2 cellular contexts compared by ENCODE assay signal in the genomic region with DNA sequence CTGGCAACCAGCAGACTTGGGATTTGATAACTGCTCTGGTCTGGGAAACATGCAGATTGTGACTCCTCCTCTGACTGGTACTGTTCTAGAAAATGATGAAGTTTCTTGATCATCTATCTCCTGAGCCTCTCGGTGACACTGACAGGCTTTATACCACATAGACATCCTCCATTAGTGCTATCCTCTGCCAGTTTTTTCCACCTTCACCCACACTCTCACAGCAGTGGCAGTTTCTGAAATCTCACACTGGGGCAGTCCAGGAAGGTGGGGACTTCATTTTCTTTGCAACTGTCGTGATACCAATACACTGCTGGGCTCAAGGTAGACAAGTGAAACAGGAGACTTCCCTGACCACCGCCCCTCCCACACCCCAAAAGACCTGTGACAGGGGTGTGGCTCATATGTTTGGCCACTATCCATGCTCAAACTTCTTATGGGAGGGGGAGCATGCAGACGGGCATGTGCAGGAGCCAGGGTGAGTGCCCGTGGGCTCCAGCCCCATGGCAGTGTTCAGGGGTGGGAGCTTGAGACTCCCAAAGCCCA.
TF ChIP-seq lines count a peak whose summit lies in the region.

No MANE protein-coding gene starts in this region.

TF ChIP-seq in SK-N-SH, 30 proteins besides CTCF, POLR2A, EP300 and RAD21:
- TF ChIP-seq ELF1 (IDR thresholded peaks at IDR 0.05) (no peak), EZH2phosphoT487 (IDR thresholded peaks at IDR 0.05; ENCODE audit: borderline replicate concordance, low read depth) (no peak), NFIC (IDR thresholded peaks at IDR 0.05; ENCODE audit: borderline replicate concordance) (no peak), MXI1 (IDR thresholded peaks at IDR 0.05; ENCODE audit: low read depth, low read length) (no peak), GABPA (IDR thresholded peaks at IDR 0.05; ENCODE audit: low read depth) (no peak), TCF12 (IDR thresholded peaks at IDR 0.05) (no peak), SMC3 (IDR thresholded peaks at IDR 0.05; ENCODE audit: low read depth, low read length) (no peak), RFX5 (IDR thresholded peaks at IDR 0.05; ENCODE audit: low read length) (no peak), CHD2 (IDR thresholded peaks at IDR 0.05; ENCODE audit: low read length, partially characterized antibody) (no peak), SIN3A (IDR thresholded peaks at IDR 0.05; ENCODE audit: borderline replicate concordance, low read depth, low read length) (no peak), POLR2AphosphoS5 (IDR thresholded peaks at IDR 0.05; ENCODE audit: low read depth, low read length) (no peak), GATA2 (CRISPR knock-in tag; IDR thresholded peaks at IDR 0.05) (no peak), IRF3 (IDR thresholded peaks at IDR 0.05; ENCODE audit: low read depth, low read length) (no peak), NRF1 (IDR thresholded peaks at IDR 0.05; ENCODE audit: low read depth, low read length) (no peak), YY1 (IDR thresholded peaks at IDR 0.05; ENCODE audit: low read depth) (no peak), MEF2A (IDR thresholded peaks at IDR 0.05; ENCODE audit: borderline replicate concordance, low read depth) (no peak), JUND (IDR thresholded peaks at IDR 0.05) (no peak)
- TF ChIP-seq, protein P1, sequence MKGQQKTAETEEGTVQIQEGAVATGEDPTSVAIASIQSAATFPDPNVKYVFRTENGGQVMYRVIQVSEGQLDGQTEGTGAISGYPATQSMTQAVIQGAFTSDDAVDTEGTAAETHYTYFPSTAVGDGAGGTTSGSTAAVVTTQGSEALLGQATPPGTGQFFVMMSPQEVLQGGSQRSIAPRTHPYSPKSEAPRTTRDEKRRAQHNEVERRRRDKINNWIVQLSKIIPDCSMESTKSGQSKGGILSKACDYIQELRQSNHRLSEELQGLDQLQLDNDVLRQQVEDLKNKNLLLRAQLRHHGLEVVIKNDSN (IDR thresholded peaks at IDR 0.05; ENCODE audit: borderline replicate concordance, low read depth) = no peak
- TF ChIP-seq, protein P2, sequence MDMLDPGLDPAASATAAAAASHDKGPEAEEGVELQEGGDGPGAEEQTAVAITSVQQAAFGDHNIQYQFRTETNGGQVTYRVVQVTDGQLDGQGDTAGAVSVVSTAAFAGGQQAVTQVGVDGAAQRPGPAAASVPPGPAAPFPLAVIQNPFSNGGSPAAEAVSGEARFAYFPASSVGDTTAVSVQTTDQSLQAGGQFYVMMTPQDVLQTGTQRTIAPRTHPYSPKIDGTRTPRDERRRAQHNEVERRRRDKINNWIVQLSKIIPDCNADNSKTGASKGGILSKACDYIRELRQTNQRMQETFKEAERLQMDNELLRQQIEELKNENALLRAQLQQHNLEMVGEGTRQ (IDR thresholded peaks at IDR 0.05; ENCODE audit: borderline replicate concordance, low read depth, low read length) = no peak
- TF ChIP-seq, protein P3, sequence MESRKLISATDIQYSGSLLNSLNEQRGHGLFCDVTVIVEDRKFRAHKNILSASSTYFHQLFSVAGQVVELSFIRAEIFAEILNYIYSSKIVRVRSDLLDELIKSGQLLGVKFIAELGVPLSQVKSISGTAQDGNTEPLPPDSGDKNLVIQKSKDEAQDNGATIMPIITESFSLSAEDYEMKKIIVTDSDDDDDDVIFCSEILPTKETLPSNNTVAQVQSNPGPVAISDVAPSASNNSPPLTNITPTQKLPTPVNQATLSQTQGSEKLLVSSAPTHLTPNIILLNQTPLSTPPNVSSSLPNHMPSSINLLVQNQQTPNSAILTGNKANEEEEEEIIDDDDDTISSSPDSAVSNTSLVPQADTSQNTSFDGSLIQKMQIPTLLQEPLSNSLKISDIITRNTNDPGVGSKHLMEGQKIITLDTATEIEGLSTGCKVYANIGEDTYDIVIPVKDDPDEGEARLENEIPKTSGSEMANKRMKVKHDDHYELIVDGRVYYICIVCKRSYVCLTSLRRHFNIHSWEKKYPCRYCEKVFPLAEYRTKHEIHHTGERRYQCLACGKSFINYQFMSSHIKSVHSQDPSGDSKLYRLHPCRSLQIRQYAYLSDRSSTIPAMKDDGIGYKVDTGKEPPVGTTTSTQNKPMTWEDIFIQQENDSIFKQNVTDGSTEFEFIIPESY (IDR thresholded peaks at IDR 0.05; ENCODE audit: borderline replicate concordance, low read depth) = no peak
TF ChIP-seq in SK-N-SH: peak in this region for 0.

TF ChIP-seq in SK-N-SH treated with all-trans-retinoic acid at 6 μM for 48 hours, 23 proteins besides CTCF, POLR2A, EP300 and RAD21:
- TF ChIP-seq TCF4 (CRISPR knock-in tag; IDR thresholded peaks at IDR 0.05; ENCODE audit: borderline replicate concordance) (no peak), ZC3H10 (CRISPR knock-in tag; IDR thresholded peaks at IDR 0.05) (no peak), ZNF565 (CRISPR knock-in tag; conservative IDR thresholded peaks at IDR 0.05; ENCODE audit: low read depth) (no peak), PPARA (CRISPR knock-in tag; IDR thresholded peaks at IDR 0.05; ENCODE audit: borderline replicate concordance) (no peak), BACH2 (CRISPR knock-in tag; IDR thresholded peaks at IDR 0.05; ENCODE audit: borderline replicate concordance) (no peak), TSHZ2 (CRISPR knock-in tag; IDR thresholded peaks at IDR 0.05) (no peak), ZNF70 (CRISPR knock-in tag; IDR thresholded peaks at IDR 0.05) (no peak), CSDC2 (CRISPR knock-in tag; IDR thresholded peaks at IDR 0.05) (no peak), PATZ1 (CRISPR knock-in tag; IDR thresholded peaks at IDR 0.05; ENCODE audit: borderline replicate concordance) (no peak), SNAI2 (CRISPR knock-in tag; IDR thresholded peaks at IDR 0.05) (no peak), ZFP3 (CRISPR knock-in tag; IDR thresholded peaks at IDR 0.05) (no peak), ARNTL (CRISPR knock-in tag; IDR thresholded peaks at IDR 0.05; ENCODE audit: borderline replicate concordance, low read depth) (no peak), RARB (CRISPR knock-in tag; IDR thresholded peaks at IDR 0.05) (no peak)
- TF ChIP-seq, protein P4, sequence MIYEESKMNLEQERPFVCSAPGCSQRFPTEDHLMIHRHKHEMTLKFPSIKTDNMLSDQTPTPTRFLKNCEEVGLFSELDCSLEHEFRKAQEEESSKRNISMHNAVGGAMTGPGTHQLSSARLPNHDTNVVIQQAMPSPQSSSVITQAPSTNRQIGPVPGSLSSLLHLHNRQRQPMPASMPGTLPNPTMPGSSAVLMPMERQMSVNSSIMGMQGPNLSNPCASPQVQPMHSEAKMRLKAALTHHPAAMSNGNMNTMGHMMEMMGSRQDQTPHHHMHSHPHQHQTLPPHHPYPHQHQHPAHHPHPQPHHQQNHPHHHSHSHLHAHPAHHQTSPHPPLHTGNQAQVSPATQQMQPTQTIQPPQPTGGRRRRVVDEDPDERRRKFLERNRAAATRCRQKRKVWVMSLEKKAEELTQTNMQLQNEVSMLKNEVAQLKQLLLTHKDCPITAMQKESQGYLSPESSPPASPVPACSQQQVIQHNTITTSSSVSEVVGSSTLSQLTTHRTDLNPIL (CRISPR knock-in tag; IDR thresholded peaks at IDR 0.05; ENCODE audit: low read depth) = no peak
- TF ChIP-seq, protein P5, sequence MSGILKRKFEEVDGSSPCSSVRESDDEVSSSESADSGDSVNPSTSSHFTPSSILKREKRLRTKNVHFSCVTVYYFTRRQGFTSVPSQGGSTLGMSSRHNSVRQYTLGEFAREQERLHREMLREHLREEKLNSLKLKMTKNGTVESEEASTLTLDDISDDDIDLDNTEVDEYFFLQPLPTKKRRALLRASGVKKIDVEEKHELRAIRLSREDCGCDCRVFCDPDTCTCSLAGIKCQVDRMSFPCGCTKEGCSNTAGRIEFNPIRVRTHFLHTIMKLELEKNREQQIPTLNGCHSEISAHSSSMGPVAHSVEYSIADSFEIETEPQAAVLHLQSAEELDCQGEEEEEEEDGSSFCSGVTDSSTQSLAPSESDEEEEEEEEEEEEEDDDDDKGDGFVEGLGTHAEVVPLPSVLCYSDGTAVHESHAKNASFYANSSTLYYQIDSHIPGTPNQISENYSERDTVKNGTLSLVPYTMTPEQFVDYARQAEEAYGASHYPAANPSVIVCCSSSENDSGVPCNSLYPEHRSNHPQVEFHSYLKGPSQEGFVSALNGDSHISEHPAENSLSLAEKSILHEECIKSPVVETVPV (CRISPR knock-in tag; IDR thresholded peaks at IDR 0.05) = no peak
